12 cellular contexts compared by ENCODE assay signal in genomic region chr6:150631283-150631981, GRCh38. TPM values are rescaled to one million over a fixed set of nuclear protein-coding genes. Genes with fewer than 3 reads are reported as not detected.
DNase-seq lines count a peak whose midpoint lies in the region; ATAC-seq, FAIRE-seq and TF ChIP-seq lines count a peak whose summit lies in the region.
"Had no signal": no experiment of that assay in that cellular context is flagged by ENCODE, and none has a peak within 500 bp of the region (broad histone marks: within the 10 kb centered on the region; RNA-seq: fewer than 3 reads in every experiment).

No MANE protein-coding gene starts in this region.

- CTCF ChIA-PET in GM12878 (lab: Yijun Ruan, JAX): interaction anchor here (0.6 to 1.1 kb wide), 5 partner anchors 8 to 299 kb away, joined by 3 read pairs; no protein-coding TSS in a partner anchor

- H3K27me3 ChIP-seq in GM12878 (replicated peaks in 1 of 2; ENCODE audit: control insufficient read depth in 2 of 2, insufficient read depth in 2 of 2, low read length in 1 of 2) (no peaks in the 10 kb centered on the region; a peak in 1 of 4 replicates), upper lobe of right lung (no peaks in the 10 kb centered on the region)
- H3K27me3 ChIP-seq: gastrocnemius medialis had no signal

- RAD21 ChIA-PET in GM12878 (lab: Charles Lee; ENCODE audit: unreplicated experiment): interaction anchor here (0.5 to 1.7 kb wide), 7 partner anchors 13 to 705 kb away, joined by 3 read pairs; no protein-coding TSS in a partner anchor

- intact Hi-C loops in GM12878 (cut with micrococcal nuclease; ENCODE audit: unreplicated experiment) (no loop called here), upper lobe of right lung (cut with DNase I) (no loop called here)

- H3K4me3 ChIP-seq in GM12878 (peak overlapping the region; percentile 71; the same call in 1 of the 2 replicates), upper lobe of right lung (no peak overlapping the region)
- H3K4me3 ChIP-seq: gastrocnemius medialis, thoracic aorta had no signal

- SMC1A ChIA-PET in GM12878 (lab: Charles Lee; ENCODE audit: uncharacterized antibody, unreplicated experiment): interaction anchor here (0.6 to 4.5 kb wide), 10 partner anchors 9 to 299 kb away, joined by 3 to 30 read pairs (median 8); partner anchors contain the start of gene PLEKHG1

- ATAC-seq in HG02852 (IDR thresholded peaks at IDR 0.05; ENCODE audit: unreplicated experiment): peak; percentile 45
- ATAC-seq in GM12878: peak; percentile 32
- ATAC-seq in upper lobe of right lung: peak; percentile 20
- ATAC-seq in GM18873 (IDR thresholded peaks at IDR 0.05; ENCODE audit: low FRiP score, unreplicated experiment): no peak
- ATAC-seq: gastrocnemius medialis had no signal

- TF ChIP-seq EP300 in GM12878 (IDR thresholded peaks at IDR 0.05; ENCODE audit: borderline replicate concordance in 1 of 2, control insufficient read depth in 1 of 2, low read depth in 2 of 2, low read length in 2 of 2): no peak

- TF ChIP-seq CTCF in GM12878 (IDR thresholded peaks at IDR 0.05 in 2 of 3, conservative IDR thresholded peaks at IDR 0.05 in 1 of 3; ENCODE audit: control insufficient read depth in 2 of 3, extremely low read depth in 1 of 3, insufficient read depth in 1 of 3, low read depth in 3 of 3, low read length in 3 of 3) (no peak), upper lobe of right lung (IDR thresholded peaks at IDR 0.05) (no peak)

- peak; percentile 56 for FAIRE-seq in GM12878 (lab: Jason Lieb, UNC)

- 23% methylated on average over 12 of the region's 12 CpGs for WGBS in GM12878 (ENCODE audit: insufficient coverage, insufficient replicate concordance, low lambda C conversion rate, missing lambda C conversion rate)

- peak; percentile 3 to 14 for DNase-seq in stimulated activated CD4-positive, alpha-beta T cell treated with anti-CD3 and anti-CD28 coated beads, Interleukin-1b, Interleukin-23, amount 100 ng/mL, for 4 hours (ENCODE audit: low read depth in 2 of 2)
- no peak for DNase-seq in stimulated activated CD4-positive, alpha-beta T cell treated with anti-CD3 and anti-CD28 coated beads, Interleukin-2, amount 100 ng/mL, for 48 hours
- DNase-seq in GM12878 (ENCODE audit: low read depth, low spot score) (no peak), upper lobe of right lung (no peak), ecto neural progenitor cell (ENCODE audit: low spot score) (no peak), DMS79 (lab: John Stamatoyannopoulos, UW) (no peak)
- DNase-seq: central memory CD4-positive, alpha-beta T cell; gastrocnemius medialis; OCI-M1 had no signal

- peak overlapping the region; percentile 85 for H3K4me2 ChIP-seq in GM12878 (ENCODE audit: control insufficient read depth, insufficient read depth)

- in situ Hi-C loops in GM12878 (cut with MboI): no loop called here

- H3K36me3 ChIP-seq in GM12878 (ENCODE audit: control insufficient read depth in 2 of 2, insufficient read depth in 2 of 2, low read length in 1 of 2) (no peaks in the 10 kb centered on the region), upper lobe of right lung (no peaks in the 10 kb centered on the region)
- H3K36me3 ChIP-seq: gastrocnemius medialis, thoracic aorta had no signal

- no peak overlapping the region for H2AFZ ChIP-seq in GM12878 (ENCODE audit: control insufficient read depth, low read depth, low read length)

- no peaks in the 10 kb centered on the region for H4K20me1 ChIP-seq in GM12878 (ENCODE audit: control insufficient read depth, insufficient read depth)

- POLR2A ChIA-PET in GM12878 (lab: Charles Lee): interaction anchor here (0.9 to 1.5 kb wide), 4 partner anchors 8 to 182 kb away, joined by 3 to 5 read pairs (median 4); no protein-coding TSS in a partner anchor

- no peak for TF ChIP-seq RAD21 in GM12878 (IDR thresholded peaks at IDR 0.05; ENCODE audit: insufficient read depth, low read depth, low read length)

- H3K9me3 ChIP-seq in GM12878 (replicated peaks; ENCODE audit: control insufficient read depth, insufficient read depth, low read length) (no peaks in the 10 kb centered on the region), upper lobe of right lung (no peaks in the 10 kb centered on the region)
- H3K9me3 ChIP-seq: gastrocnemius medialis, thoracic aorta had no signal

- BruUV-seq in GM12878 (replicated peaks; lab: Mats Ljungman, UMichigan): no TSS peak

- peaks cover 24% of the 10 kb centered on the region for H3K4me1 ChIP-seq in GM12878 (ENCODE audit: control insufficient read depth, insufficient read depth, low read length)
- peaks cover 32% of the 10 kb centered on the region for H3K4me1 ChIP-seq in upper lobe of right lung
- H3K4me1 ChIP-seq: gastrocnemius medialis had no signal

- peaks cover 24% of the 10 kb centered on the region for H3K79me2 ChIP-seq in GM12878 (ENCODE audit: control insufficient read depth, insufficient read depth, low read length)

- peak overlapping the region; percentile 25; the same call in 1 of the 2 replicates for H3K9ac ChIP-seq in GM12878 (ENCODE audit: control insufficient read depth, insufficient read depth, low read length)

- TF ChIP-seq POLR2A in GM12878 (IDR thresholded peaks at IDR 0.05; ENCODE audit: low read depth, low read length): no peak

- H3K27ac ChIP-seq in GM12878 (ENCODE audit: control insufficient read depth, insufficient read depth): peak overlapping the region; percentile 12; the same call in 1 of the 2 replicates
- H3K27ac ChIP-seq in upper lobe of right lung: no peak overlapping the region
- H3K27ac ChIP-seq: gastrocnemius medialis, thoracic aorta had no signal

TF ChIP-seq in GM12878, 131 proteins besides CTCF, POLR2A, EP300 and RAD21 (continues in another document):
- no peak for TF ChIP-seq TARDBP (IDR thresholded peaks at IDR 0.05; ENCODE audit: borderline replicate concordance)
- TF ChIP-seq JUNB (IDR thresholded peaks at IDR 0.05): no peak
- TF ChIP-seq RUNX3 (IDR thresholded peaks at IDR 0.05; ENCODE audit: low read length): peak; percentile 56
- TF ChIP-seq SPI1 (IDR thresholded peaks at IDR 0.05; ENCODE audit: borderline replicate concordance, insufficient read depth, low read depth, low read length): peak; percentile 50; the same call in 1 of the 2 replicates
- peak; percentile 82 for TF ChIP-seq EED (IDR thresholded peaks at IDR 0.05; ENCODE audit: low read depth)
- peak; percentile 47; the same call in 1 of the 2 replicates for TF ChIP-seq NFIC (IDR thresholded peaks at IDR 0.05; ENCODE audit: low read depth, low read length)
- peak; percentile 25; the same call in 1 of the 2 replicates for TF ChIP-seq FOXM1 (IDR thresholded peaks at IDR 0.05; ENCODE audit: low read depth, low read length)
- TF ChIP-seq IKZF1 (conservative IDR thresholded peaks at IDR 0.05): 0 out of 2 replicates have a peak, but pooled peaks have one; percentile 14
- TF ChIP-seq REST (IDR thresholded peaks at IDR 0.05; ENCODE audit: low read depth, low read length): no peak
- no peak for TF ChIP-seq ATF7 (IDR thresholded peaks at IDR 0.05; ENCODE audit: low read depth)
- no peak for TF ChIP-seq ZNF207 (IDR thresholded peaks at IDR 0.05; ENCODE audit: borderline replicate concordance)
- no peak for TF ChIP-seq NRF1 (conservative IDR thresholded peaks at IDR 0.05; ENCODE audit: low read depth, low read length)

RNA-seq across cellular contexts. Expression of gene PLEKHG1, which starts 31.7 kb away (rescaled TPM):
- total RNA-seq in GM12878 (2013; cell fraction: nucleolus; rRNA removed): 150 TPM in 2 replicates
- total RNA-seq in GM12878 (2014; rRNA removed) (7.3 and 10.0 TPM in 2 replicates), GM12878 (2014; rRNA removed; fragmentation: Illumina TruSeq; extraction: Trizol) (4.5 and 4.7 TPM in 2 replicates), GM12878 (2021) (7.3 and 8.3 TPM in 2 replicates), upper lobe of right lung (34.6 TPM)
- 2.2 TPM for polyA plus RNA-seq in GM12878 (2011; ENCODE audit: low read depth)
- polyA plus RNA-seq in GM12878 (2011; rRNA removed) (15.0 and 17.2 TPM in 2 replicates), GM12878 (2014; fragmentation: Illumina TruSeq; extraction: Trizol) (5.3 and 9.9 TPM in 2 replicates), GM12878 (2014; fragmentation: Nextera tagmentation; extraction: Ambion mirVana) (1 to 10 TPM in 1 of 2 experiments, under 1 TPM in 1; 0.77 to 1.1 TPM), GM12878 (2014; rRNA removed) (3.8 and 6.0 TPM in 2 replicates), GM12878 (2016; fragmentation: Nextera tagmentation; extraction: Ambion mirVana) (1 to 10 TPM; 2.8 to 4.3 TPM)
- 10.9 and 14.1 TPM in 2 replicates for polyA plus RNA-seq in GM12878 (2011; cell fraction: cytosol; rRNA removed)
- polyA plus RNA-seq in GM12878 (2011; cell fraction: nucleus; rRNA removed): 22.8 and 24.8 TPM in 2 replicates
- 3.2 and 3.6 TPM in 2 replicates for polyA plus RNA-seq in GM12878 (2012)
- 52.1 and 55.8 TPM in 2 replicates for polyA minus RNA-seq in GM12878 (2011; rRNA and poly(A)+ RNA removed)
- 11.5 and 12.0 TPM in 2 replicates for polyA minus RNA-seq in GM12878 (2011; cell fraction: cytosol; rRNA and poly(A)+ RNA removed)
- polyA minus RNA-seq in GM12878 (2011; cell fraction: nucleus; rRNA and poly(A)+ RNA removed): 58.5 and 77.3 TPM in 2 replicates

Comparison
In these comparisons a context has a peak if more than half of its experiments do, and no peak if none do; other contexts are left out.
1. DNase-seq: peak in stimulated activated CD4-positive, alpha-beta T cell treated with anti-CD3 and anti-CD28 coated beads, Interleukin-1b, Interleukin-23, amount 100 ng/mL, for 4 hours (2 of 2); none in stimulated activated CD4-positive, alpha-beta T cell treated with anti-CD3 and anti-CD28 coated beads, Interleukin-2, amount 100 ng/mL, for 48 hours (0 of 2), GM12878 (single experiment), upper lobe of right lung (single experiment), ecto neural progenitor cell (single experiment) and DMS79 (single experiment).